17 cellular contexts compared by ENCODE assay signal in genomic region chr3:183317886-183318845, GRCh38.
A peak's percentile ranks its signal among the peaks of the same experiment; 100 is the strongest.
DNase-seq lines count a peak whose midpoint lies in the region; ATAC-seq and TF ChIP-seq lines count a peak whose summit lies in the region.
"Had no signal": no experiment of that assay in that cellular context is flagged by ENCODE, and none has a peak within 500 bp of the region (broad histone marks: within the 10 kb centered on the region; RNA-seq: fewer than 3 reads in every experiment).

No MANE protein-coding gene starts in this region.

- CTCF ChIA-PET in MCF 10A (lab: Yijun Ruan, JAX) = interaction anchor here (0.9 to 1.1 kb wide), 2 partner anchors 64 to 134 kb away, joined by 3 to 4 read pairs; no protein-coding TSS in a partner anchor

- no peak overlapping the region for H3K4me3 ChIP-seq in breast epithelium
- H3K4me3 ChIP-seq in transverse colon = no peak overlapping the region
- H3K4me3 ChIP-seq: MG63 had no signal

- H3K36me3 Mint-ChIP-seq in MCF 10A (ENCODE audit: insufficient read depth, unreplicated experiment) = peaks cover 6% of the 10 kb centered on the region
- peaks cover 2% of the 10 kb centered on the region for H3K36me3 Mint-ChIP-seq in T-helper 17 cell (ENCODE audit: low read depth)

- H3K9me3 ChIP-seq in breast epithelium = no peaks in the 10 kb centered on the region
- H3K9me3 ChIP-seq in transverse colon = no peaks in the 10 kb centered on the region
- no peaks in the 10 kb centered on the region for H3K9me3 ChIP-seq in T-helper 17 cell (ENCODE audit: control insufficient read depth, low read length, poor library complexity, severe bottlenecking)
- H3K9me3 ChIP-seq: MG63 had no signal

- TF ChIP-seq POLR2A in breast epithelium (IDR thresholded peaks at IDR 0.05) = no peak
- TF ChIP-seq POLR2A in transverse colon (IDR thresholded peaks at IDR 0.05) = no peak

- no peaks in the 10 kb centered on the region for H3K27me3 Mint-ChIP-seq in MCF 10A (ENCODE audit: insufficient read depth, unreplicated experiment)
- H3K27me3 Mint-ChIP-seq in T-helper 17 cell = no peaks in the 10 kb centered on the region
- H3K27me3 Mint-ChIP-seq: activated CD4-positive, alpha-beta T cell treated with anti-CD3 and anti-CD28 coated beads for 36 hours; brain had no signal

- DNase-seq in MCF 10A (ENCODE audit: unreplicated experiment) (peak; percentile 47), breast epithelium (ENCODE audit: low spot score in 2 of 2) (no peak), amniotic epithelial cell (ENCODE audit: low read depth) (peak; percentile 43), fibroblast of peridontal ligament (ENCODE audit: extremely low read depth) (peak; percentile 16), transverse colon (no peak), T-helper 17 cell (no peak), T1000 (lab: John Stamatoyannopoulos, UW) (no peak), GM13976 (ENCODE audit: low spot score) (no peak)
- DNase-seq: activated CD4-positive, alpha-beta T cell treated with anti-CD3 and anti-CD28 coated beads for 36 hours; activated gamma-delta T cell; CD8-positive, alpha-beta T cell; DMS79 treated with DMSO at 0.1 percent for 48 hours; MG63; NCI-H2029 treated with DMSO at 0.1 percent for 48 hours; NCI-H510A; T-helper 9 cell had no signal

- no peaks in the 10 kb centered on the region for H3K4me1 ChIP-seq in breast epithelium
- H3K4me1 ChIP-seq in transverse colon = peaks cover 0 to 11% (median 5%) of the 10 kb centered on the region in 4 donors

- intact Hi-C loops in MCF 10A (cut with micrococcal nuclease) (no loop called here), breast epithelium (cut with DNase I; ENCODE audit: low total_unique reads) (no loop called here), transverse colon (cut with DNase I; ENCODE audit: low total_unique reads) (no loop called here)

- WGBS in transverse colon (ENCODE audit: low coverage in 1 of 2), 2 donors = 72 to 81% methylated on average over 4 to 10 of the region's 10 CpGs

- H3K36me3 ChIP-seq in breast epithelium (no peaks in the 10 kb centered on the region), transverse colon (no peaks in the 10 kb centered on the region)
- H3K36me3 ChIP-seq: MG63 had no signal

- H3K27ac Mint-ChIP-seq in MCF 10A (ENCODE audit: low read depth, unreplicated experiment) (peak overlapping the region; percentile 59), T-helper 17 cell (no peak overlapping the region)
- H3K27ac Mint-ChIP-seq: activated CD4-positive, alpha-beta T cell treated with anti-CD3 and anti-CD28 coated beads for 36 hours; brain; CD8-positive, alpha-beta T cell had no signal

- in situ Hi-C loops in transverse colon (cut with MboI; ENCODE audit: low pct_ligation_motif_present in 1 of 4, low pct_unique_long_range_greater_than_20kb in 1 of 4, low sequenced_read_pairs in 3 of 4) = no loop called here
- in situ Hi-C loops in GM13976 (cut with MboI; ENCODE audit: low sequenced_read_pairs, unreplicated experiment) = no loop called here

- TF ChIP-seq EP300 in transverse colon (IDR thresholded peaks at IDR 0.05; ENCODE audit: low read depth) = no peak

- peaks cover 21% of the 10 kb centered on the region for H3K4me1 Mint-ChIP-seq in MCF 10A (ENCODE audit: insufficient read depth, unreplicated experiment)
- peaks cover 14% of the 10 kb centered on the region for H3K4me1 Mint-ChIP-seq in T-helper 17 cell
- H3K4me1 Mint-ChIP-seq: brain had no signal

- no peaks in the 10 kb centered on the region for H3K9me3 Mint-ChIP-seq in MCF 10A (ENCODE audit: unreplicated experiment)
- H3K9me3 Mint-ChIP-seq: brain; CD8-positive, alpha-beta T cell had no signal

- BruUV-seq in MCF 10A (replicated peaks; lab: Mats Ljungman, UMichigan) = no TSS peak

- POLR2A ChIA-PET in MCF 10A (lab: Yijun Ruan, JAX) = interaction anchor here (0.7 to 2.5 kb wide), 5 partner anchors 8 to 31 kb away, joined by 3 to 7 read pairs (median 5); no protein-coding TSS in a partner anchor

- ATAC-seq in T-helper 17 cell = no peak

- H3K27ac ChIP-seq in breast epithelium (no peak overlapping the region), transverse colon (peak overlapping the region in 3 of 4 donors; percentile 1 to 54 (median 50))

- no peak for TF ChIP-seq CTCF in MCF 10A (IDR thresholded peaks at IDR 0.05; ENCODE audit: unreplicated experiment)
- TF ChIP-seq CTCF in breast epithelium (IDR thresholded peaks at IDR 0.05) = no peak
- TF ChIP-seq CTCF in transverse colon (IDR thresholded peaks at IDR 0.05) = no peak
- TF ChIP-seq CTCF in GM13976 (IDR thresholded peaks at IDR 0.05; ENCODE audit: borderline replicate concordance, control extremely low read depth, extremely low read depth, insufficient read depth, missing control alignments) = no peak

- H3K27me3 ChIP-seq in breast epithelium (no peaks in the 10 kb centered on the region), transverse colon (no peaks in the 10 kb centered on the region)
- H3K27me3 ChIP-seq: MG63 had no signal

- H3K4me3 Mint-ChIP-seq in MCF 10A (ENCODE audit: unreplicated experiment) (no peak overlapping the region), T-helper 17 cell (no peak overlapping the region)
- H3K4me3 Mint-ChIP-seq: activated CD4-positive, alpha-beta T cell treated with anti-CD3 and anti-CD28 coated beads for 36 hours; brain had no signal

Comparison
In these comparisons a context has a peak if more than half of its experiments do, and no peak if none do; other contexts are left out.
1. DNase-seq: peak in MCF 10A (single experiment), amniotic epithelial cell (single experiment) and fibroblast of peridontal ligament (single experiment); none in breast epithelium (0 of 2), transverse colon (single experiment), T-helper 17 cell (0 of 3), T1000 (single experiment) and GM13976 (single experiment).
2. H3K27ac ChIP-seq: peak in transverse colon (3 of 4); none in breast epithelium (0 of 2).